In the genomic region with DNA sequence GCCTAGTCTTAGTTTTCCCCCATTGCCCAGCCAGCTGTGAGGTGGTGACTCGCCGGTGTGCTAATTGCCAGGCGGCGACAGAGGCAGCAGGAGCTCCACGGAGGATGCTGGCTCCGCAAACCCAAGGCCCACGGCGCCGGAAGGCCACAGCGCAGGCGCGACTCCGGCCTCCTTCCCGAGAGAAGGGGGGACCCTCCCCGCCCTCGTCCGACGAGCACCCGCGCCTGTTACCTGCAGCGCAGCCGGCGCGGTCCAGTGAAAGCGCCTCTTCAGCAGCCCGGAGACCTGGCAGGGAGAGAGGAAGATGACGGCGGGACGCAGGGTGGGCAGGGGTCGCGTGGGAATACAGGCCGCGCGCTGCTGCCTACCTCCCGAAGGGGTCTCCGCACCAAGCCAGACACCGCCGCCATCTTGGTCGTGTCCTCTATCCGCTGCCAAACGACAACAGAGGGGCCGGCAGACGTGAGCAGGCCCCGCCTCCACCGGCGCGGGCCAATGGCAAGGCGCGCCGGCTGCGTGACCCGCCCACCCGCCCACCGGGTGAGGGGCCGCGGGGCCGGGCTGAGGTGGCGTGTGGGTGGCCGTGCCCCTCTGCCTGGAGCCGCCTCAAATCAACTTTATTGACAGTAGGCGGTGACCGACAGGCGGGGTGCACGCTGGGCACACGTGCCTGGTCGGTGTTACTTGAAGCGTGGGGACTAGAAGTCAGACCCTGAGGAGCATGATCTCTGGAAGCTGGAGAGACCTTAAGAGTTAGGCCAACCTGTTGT, we compare ENCODE assay signal across 8 cellular contexts. TPM values are rescaled to one million over a fixed set of nuclear protein-coding genes. Genes with fewer than 3 reads are reported as not detected.
DNase-seq lines count a peak whose midpoint lies in the region; ATAC-seq and TF ChIP-seq lines count a peak whose summit lies in the region.

PDHB (minus strand) TSS at position 433 of the 770 bp plus-strand sequence; CDS start at position 410, 23 bp downstream.

- WGBS in prostate gland, result 1% methylated on average over 48 of the region's 67 CpGs

- peaks cover 17% of the 10 kb centered on the region for H3K4me1 Mint-ChIP-seq in T-helper 1 cell treated with Interleukin-12 subunit alpha and Interleukin-12 subunit beta and Interleukin-4 antibody, amounts not matched to agents 30 μg/mL and 1 μg/mL, for 36 hours (ENCODE audit: low read depth)

- H3K4me1 ChIP-seq in left ventricle myocardium inferior (peaks cover 45% of the 10 kb centered on the region), prostate gland (replicated peaks) (peaks cover 3% of the 10 kb centered on the region)

- ATAC-seq in HG02852 (IDR thresholded peaks at IDR 0.05; ENCODE audit: unreplicated experiment), result peak; percentile 94

- TF ChIP-seq POLR2A in GM15510 (IDR thresholded peaks at IDR 0.05; ENCODE audit: borderline replicate concordance, extremely low read depth, insufficient read length), result peak; percentile 86
- TF ChIP-seq POLR2A in prostate gland (IDR thresholded peaks at IDR 0.05), result peak; percentile 70

- H3K36me3 Mint-ChIP-seq in T-helper 1 cell treated with Interleukin-12 subunit alpha and Interleukin-12 subunit beta and Interleukin-4 antibody, amounts not matched to agents 30 μg/mL and 1 μg/mL, for 36 hours (ENCODE audit: low read depth), result peaks cover 28% of the 10 kb centered on the region

- H3K9me3 Mint-ChIP-seq in T-helper 1 cell treated with Interleukin-12 subunit alpha and Interleukin-12 subunit beta and Interleukin-4 antibody, amounts not matched to agents 30 μg/mL and 1 μg/mL, for 36 hours, result no peaks in the 10 kb centered on the region

- H3K4me3 Mint-ChIP-seq in T-helper 1 cell treated with Interleukin-12 subunit alpha and Interleukin-12 subunit beta and Interleukin-4 antibody, amounts not matched to agents 30 μg/mL and 1 μg/mL, for 36 hours, result peak within 1 kb of the TSS; percentile 92

- H3K4me3 ChIP-seq in left ventricle myocardium inferior (peak within 1 kb of the TSS; percentile 84), prostate gland (peak within 1 kb of the TSS; percentile 68 to 82)

- H3K27me3 ChIP-seq in left ventricle myocardium inferior (ENCODE audit: low read depth) (no peaks in the 10 kb centered on the region), prostate gland (replicated peaks; ENCODE audit: insufficient read depth) (no peaks in the 10 kb centered on the region)

- H3K27me3 Mint-ChIP-seq in T-helper 1 cell treated with Interleukin-12 subunit alpha and Interleukin-12 subunit beta and Interleukin-4 antibody, amounts not matched to agents 30 μg/mL and 1 μg/mL, for 36 hours (ENCODE audit: low read depth), result peaks cover 16% of the 10 kb centered on the region

- intact Hi-C loops in left ventricle myocardium inferior (cut with micrococcal nuclease) (no loop called here), prostate gland (cut with DNase I) (loop anchor here (10.0 kb wide), 1 partner anchor 191 kb away; no protein-coding TSS in a partner anchor)

- H3K27ac ChIP-seq in left ventricle myocardium inferior (replicated peaks) (peak within 1 kb of the TSS; percentile 97), prostate gland (peak within 1 kb of the TSS; percentile 88 to 93)

- DNase-seq in NCI-H1436 treated with DMSO at 0.1 percent for 48 hours (lab: John Stamatoyannopoulos, UW) (peak; percentile 14), amniotic stem cell (lab: John Stamatoyannopoulos, UW) (peak; percentile 71), left ventricle myocardium inferior (peak; percentile 92), prostate gland (ENCODE audit: low spot score) (peak; percentile 87), ureter (ENCODE audit: low spot score) (peak; percentile 93)

- peaks cover 34% of the 10 kb centered on the region for H3K36me3 ChIP-seq in left ventricle myocardium inferior
- H3K36me3 ChIP-seq in prostate gland, result peaks cover 0 to 12% of the 10 kb centered on the region in 2 donors

- peak within 1 kb of the TSS; percentile 93 for H3K27ac Mint-ChIP-seq in T-helper 1 cell treated with Interleukin-12 subunit alpha and Interleukin-12 subunit beta and Interleukin-4 antibody, amounts not matched to agents 30 μg/mL and 1 μg/mL, for 36 hours

- H3K9me3 ChIP-seq in left ventricle myocardium inferior (replicated peaks), result no peaks in the 10 kb centered on the region
- H3K9me3 ChIP-seq in prostate gland, result no peaks in the 10 kb centered on the region

- TF ChIP-seq CTCF in left ventricle myocardium inferior (IDR thresholded peaks at IDR 0.05; ENCODE audit: borderline replicate concordance), result no peak
- peak in 1 of 4 experiments; percentile 18 for TF ChIP-seq CTCF in prostate gland (IDR thresholded peaks at IDR 0.05)

RNA-seq across cellular contexts. Expression of gene PDHB, which starts in this region (rescaled TPM):
- total RNA-seq in left ventricle myocardium inferior, result 195 TPM
- 100 to 1,000 TPM in 1 of 2 donors, 10 to 100 TPM in 1; 69.6 to 129 TPM for total RNA-seq in prostate gland
- total RNA-seq in ureter, result 42.2 TPM

Comparison
In these comparisons a context has a peak if more than half of its experiments do, and no peak if none do; other contexts are left out.
1. Peak in every context shown above with its lines: DNase-seq, ATAC-seq, H3K4me3 ChIP-seq and H3K27ac ChIP-seq.
2. DNase-seq: peak in every context shown above with its lines; median percentile 93 in ureter; 92 in left ventricle myocardium inferior; 87 in prostate gland; 71 in amniotic stem cell; 14 in NCI-H1436 treated with DMSO at 0.1 percent for 48 hours.